In genomic region chr16:10736926-10737625, GRCh38 we compare ENCODE assay signal across 9 cellular contexts. TPM values are rescaled to one million over a fixed set of nuclear protein-coding genes. Genes with fewer than 3 reads are reported as not detected.
A peak's percentile ranks its signal among the peaks of the same experiment; 100 is the strongest.
DNase-seq lines count a peak whose midpoint lies in the region; ATAC-seq and TF ChIP-seq lines count a peak whose summit lies in the region.
"Had no signal": no experiment of that assay in that cellular context is flagged by ENCODE, and none has a peak within 500 bp of the region (broad histone marks: within the 10 kb centered on the region; RNA-seq: fewer than 3 reads in every experiment).

No MANE protein-coding gene starts in this region.

- no peaks in the 10 kb centered on the region for H3K36me3 ChIP-seq in endodermal cell (ENCODE audit: control insufficient read depth, insufficient read depth, low read length)

- no peaks in the 10 kb centered on the region for H3K4me1 Mint-ChIP-seq in endodermal cell

- no peaks in the 10 kb centered on the region for H3K9me3 ChIP-seq in endodermal cell (ENCODE audit: control insufficient read depth, low read length)

- TF ChIP-seq CTCF in GM10248 (IDR thresholded peaks at IDR 0.05; ENCODE audit: control extremely low read depth, extremely low read depth, low read depth, missing control alignments) (peak; percentile 84), endodermal cell (conservative IDR thresholded peaks at IDR 0.05) (peak; percentile 96)

- no peak overlapping the region for H3K4me3 Mint-ChIP-seq in endodermal cell

- no peak overlapping the region for H3K4me3 ChIP-seq in endodermal cell (ENCODE audit: low read length)

- no peak overlapping the region for H3K9ac ChIP-seq in endodermal cell (ENCODE audit: extremely low read depth, low read length, poor library complexity, severe bottlenecking)

- no peak for ATAC-seq in GM18519 (IDR thresholded peaks at IDR 0.05; ENCODE audit: low FRiP score, unreplicated experiment)

- H3K9me3 Mint-ChIP-seq in endodermal cell: peaks cover 4% of the 10 kb centered on the region

- no peak overlapping the region for H3K27ac ChIP-seq in endodermal cell (ENCODE audit: low read depth, low read length)

- peak; percentile 81 for DNase-seq in GM10248 (ENCODE audit: extremely low spot score)
- DNase-seq in HT-29 (ENCODE audit: low spot score): peak; percentile 84
- peak; percentile 56 for DNase-seq in NOMO-1 treated with dmso at 0.1 percent for 144 hours (lab: John Stamatoyannopoulos, UW; ENCODE audit: unreplicated experiment)
- peak; percentile 33 to 44 (median 40) for DNase-seq in activated CD8-positive, alpha-beta memory T cell treated with anti-CD3 and anti-CD28 coated beads for 48 hours (ENCODE audit: low read depth in 2 of 3, low spot score in 2 of 3)
- peak; percentile 87 for DNase-seq in endodermal cell
- DNase-seq in midbrain (lab: John Stamatoyannopoulos, UW): peak; percentile 81
- DNase-seq in stimulated activated CD8-positive, alpha-beta memory T cell treated with anti-CD3 and anti-CD28 coated beads, Interleukin-4, amount 100 ng/mL, for 4 hours (ENCODE audit: low read depth in 2 of 2, low spot score in 1 of 2): peak; percentile 32 to 44

- H3K27ac Mint-ChIP-seq in endodermal cell: no peak overlapping the region

- no peaks in the 10 kb centered on the region for H3K27me3 ChIP-seq in endodermal cell (ENCODE audit: control insufficient read depth, insufficient read depth, low read length, poor library complexity, severe bottlenecking)

- H3K36me3 Mint-ChIP-seq in endodermal cell (ENCODE audit: low read depth): no peaks in the 10 kb centered on the region

- no peaks in the 10 kb centered on the region for H3K4me1 ChIP-seq in endodermal cell (ENCODE audit: control insufficient read depth, insufficient read depth, low read length)

- no peaks in the 10 kb centered on the region for H3K27me3 Mint-ChIP-seq in endodermal cell (ENCODE audit: insufficient read depth)

- WGBS in endodermal cell (ENCODE audit: insufficient coverage in 1 of 2, insufficient read length in 1 of 2), 2 experiments: 54 to 65% methylated on average over 13 to 15 of the region's 15 CpGs

- POLR2A ChIA-PET in GM10248 (lab: Yijun Ruan, JAX): interaction anchor here (0.7 kb wide), 2 partner anchors 131 to 193 kb away, joined by 4 read pairs; no protein-coding TSS in a partner anchor

- CTCF ChIA-PET in GM10248 (lab: Yijun Ruan, JAX): interaction anchor here (0.8 to 4.8 kb wide), 22 partner anchors 13 to 482 kb away, joined by 3 to 101 read pairs (median 5); no protein-coding TSS in a partner anchor

RNA-seq across cellular contexts. Expression of gene NUBP1, which starts 6.6 kb away (rescaled TPM):
- 21.6 and 32.1 TPM in 2 replicates for total RNA-seq in HT-29 (2014; rRNA removed; shearing (Covaris generic))
- total RNA-seq in endodermal cell: 10 to 100 TPM; 22.4 to 26.3 TPM
- polyA plus RNA-seq in endodermal cell (2013, experiment 1 of 2): 36.2 TPM
- polyA plus RNA-seq in endodermal cell (2013, experiment 2 of 2): 39.9 TPM

RNA-seq across cellular contexts. Expression of gene TEKT5, which starts 42.3 kb away (rescaled TPM):
- total RNA-seq in HT-29 (2014; rRNA removed; shearing (Covaris generic)): 0.42 TPM in 1 of 2 replicates, not detected in the other
- under 1 TPM in 1 of 2 donors, not detected in 1; 0.31 TPM for total RNA-seq in endodermal cell
- 0.36 TPM for polyA plus RNA-seq in endodermal cell (2013, experiment 1 of 2)
- polyA plus RNA-seq in endodermal cell (2013, experiment 2 of 2): 0.29 TPM
- total RNA-seq: temporal lobe had no signal
